1 cellular context compared by ENCODE assay signal in genomic region chr5:173512637-173513435, GRCh38.
TF ChIP-seq lines count a peak whose summit lies in the region.

No MANE protein-coding gene starts in this region.

TF ChIP-seq in GM23338, 12 proteins besides CTCF, POLR2A, EP300 and RAD21 (continued from another document):
- TF ChIP-seq ZNF114 (CRISPR knock-in tag; IDR thresholded peaks at IDR 0.05) (no peak), STAT1 (IDR thresholded peaks at IDR 0.05; ENCODE audit: unreplicated experiment) (no peak), NANOG (IDR thresholded peaks at IDR 0.05; ENCODE audit: borderline replicate concordance) (no peak), POLR2AphosphoS5 (IDR thresholded peaks at IDR 0.05; ENCODE audit: low read depth) (no peak), CREB1 (CRISPR knock-in tag; IDR thresholded peaks at IDR 0.05; ENCODE audit: low read depth) (no peak), REST (IDR thresholded peaks at IDR 0.05; ENCODE audit: unreplicated experiment) (no peak)
